In genomic region chr5:174571662-174572397, GRCh38 we compare ENCODE assay signal across 10 cellular contexts.
DNase-seq lines count a peak whose midpoint lies in the region; FAIRE-seq and TF ChIP-seq lines count a peak whose summit lies in the region.
"Had no signal": no experiment of that assay in that cellular context is flagged by ENCODE, and none has a peak within 500 bp of the region (broad histone marks: within the 10 kb centered on the region; RNA-seq: fewer than 3 reads in every experiment).

No MANE protein-coding gene starts in this region.

- H3K4me1 ChIP-seq in NT2/D1 (ENCODE audit: insufficient read depth, insufficient read length): no peaks in the 10 kb centered on the region

- TF ChIP-seq POLR2A in GM12891 (IDR thresholded peaks at IDR 0.05; ENCODE audit: low read depth, low read length): no peak

- H3K4me3 ChIP-seq in NT2/D1 (ENCODE audit: insufficient read length, low read depth): no peak overlapping the region

- no peak overlapping the region for H3K9ac ChIP-seq in NT2/D1 (ENCODE audit: insufficient read length, low read depth)

- no peak for FAIRE-seq in GM12891 (lab: Jason Lieb, UNC)

- H3K36me3 ChIP-seq in NT2/D1 (ENCODE audit: insufficient read depth, insufficient read length, low read length): no peaks in the 10 kb centered on the region
- H3K36me3 ChIP-seq: neutrophil had no signal

- peak overlapping the region; percentile 31 for H3K27ac ChIP-seq in epithelial cell of prostate
- H3K27ac ChIP-seq: neutrophil had no signal

- peak; percentile 64 for DNase-seq in AG08395 (ENCODE audit: low spot score)
- peak; percentile 32 for DNase-seq in NT2/D1 (ENCODE audit: low read depth, low spot score)
- DNase-seq in epithelial cell of prostate (ENCODE audit: low read depth, low spot score): peak; percentile 60
- peak; percentile 54 for DNase-seq in middle frontal gyrus (ENCODE audit: extremely low spot score, low spot score)
- no peak for DNase-seq in NCI-H2081 (lab: John Stamatoyannopoulos, UW)
- no peak for DNase-seq in GM12891 (ENCODE audit: insufficient read length, low spot score)
- no peak for DNase-seq in CD1c-positive myeloid dendritic cell (ENCODE audit: extremely low spot score)
- DNase-seq in NCI-H524 treated with DMSO at 0.1 percent for 48 hours (lab: John Stamatoyannopoulos, UW): no peak
- DNase-seq: DND-41 had no signal

- H3K9me3 ChIP-seq in NT2/D1 (ENCODE audit: insufficient read depth, low read length): no peaks in the 10 kb centered on the region; the same call in 1 of the 2 replicates
- H3K9me3 ChIP-seq: neutrophil had no signal

- peaks cover 2% of the 10 kb centered on the region for H3K27me3 ChIP-seq in NT2/D1 (ENCODE audit: insufficient read depth, insufficient read length)

TF ChIP-seq in GM12891, 5 proteins besides CTCF, POLR2A, EP300 and RAD21:
- no peak for TF ChIP-seq POU2F2 (IDR thresholded peaks at IDR 0.05; ENCODE audit: low read depth, low read length)
- no peak for TF ChIP-seq SPI1 (IDR thresholded peaks at IDR 0.05; ENCODE audit: low read depth, low read length)

Comparison
In these comparisons a context has a peak if more than half of its experiments do, and no peak if none do; other contexts are left out.
1. DNase-seq: peak in AG08395 (single experiment), NT2/D1 (single experiment), epithelial cell of prostate (single experiment) and middle frontal gyrus (single experiment); none in NCI-H2081 (0 of 2), GM12891 (single experiment), CD1c-positive myeloid dendritic cell (single experiment) and NCI-H524 treated with DMSO at 0.1 percent for 48 hours (single experiment).